ENCODE assay signal across 10 cellular contexts in the genomic region with DNA sequence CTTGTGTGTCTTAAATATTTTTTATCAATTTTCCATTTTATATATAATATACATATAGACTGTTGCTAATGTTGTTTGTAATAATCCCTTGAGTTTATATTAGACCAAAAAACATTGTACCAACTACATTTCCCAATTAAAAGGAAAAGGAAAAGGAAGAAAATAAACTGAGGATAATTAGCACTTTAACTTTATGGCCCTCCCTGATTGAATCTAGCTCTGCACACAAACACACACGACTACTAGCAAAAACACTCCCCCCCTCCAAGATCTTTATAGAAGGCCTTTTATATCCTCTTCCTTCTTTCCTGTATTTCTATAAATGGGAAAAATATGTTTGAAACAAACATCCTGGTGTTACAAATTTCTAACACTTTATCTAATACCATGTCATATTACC.
"Had no signal": no experiment of that assay in that cellular context is flagged by ENCODE, and none has a peak within 500 bp of the region (broad histone marks: within the 10 kb centered on the region; RNA-seq: fewer than 3 reads in every experiment).

No MANE protein-coding gene starts in this region.

- H3K4me3 Mint-ChIP-seq: GM23338 had no signal

- H3K4me2 ChIP-seq: GM23338 had no signal

- FAIRE-seq: H1, HTR-8/SVneo, K562 had no signal

- H3K4me3 ChIP-seq: GM23338, HAP-1, K562 had no signal

- H3K9me3 ChIP-seq: HAP-1 had no signal

- H3K36me3 ChIP-seq: HAP-1 had no signal

- H3K27ac Mint-ChIP-seq: GM23338 had no signal

- H3K4me1 Mint-ChIP-seq: GM23338 had no signal

- DNase-seq: H7, IMR-90, Kasumi-1, KG1 had no signal

- H3K9me3 Mint-ChIP-seq: GM23338 had no signal

- H3K4me1 ChIP-seq: HAP-1 had no signal

- ATAC-seq: GM23338, HCT116, K562 had no signal
